21 cellular contexts compared by ENCODE assay signal in the genomic region with DNA sequence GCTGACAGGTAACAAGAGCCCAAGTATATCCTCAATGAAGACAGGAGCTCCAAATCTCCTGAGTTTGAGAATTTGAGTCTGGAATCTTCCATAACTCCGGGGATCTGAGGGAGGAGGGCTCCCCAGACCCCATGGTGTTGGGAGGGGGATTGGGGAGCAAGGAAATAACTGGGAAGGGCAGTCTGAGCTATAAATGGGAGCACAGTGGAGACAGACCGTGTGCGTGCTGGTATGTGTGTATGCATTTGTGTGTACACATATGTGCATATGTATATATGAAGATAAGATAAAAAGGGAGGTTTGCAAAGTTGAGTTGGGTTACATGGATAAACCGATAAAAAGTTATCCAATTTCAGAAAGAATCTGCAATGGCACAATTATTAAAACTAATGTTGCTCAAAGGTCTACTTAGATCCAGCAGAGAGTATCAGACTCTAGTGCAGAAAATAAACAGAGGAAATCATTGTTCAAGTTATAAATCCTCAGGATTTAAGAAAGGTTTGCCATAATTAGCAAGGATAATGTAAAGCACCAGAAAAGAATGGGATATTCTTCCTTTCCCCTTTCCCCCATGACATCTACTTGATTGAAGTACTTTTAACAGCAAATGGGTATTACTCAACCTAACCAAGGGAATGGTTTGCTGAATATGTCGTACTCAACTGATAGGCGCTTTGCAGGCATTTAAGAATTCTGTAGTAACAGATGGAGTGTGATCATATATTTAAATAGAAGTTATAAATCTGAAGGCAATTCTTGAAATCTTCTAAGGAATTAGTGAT. TPM values are rescaled to one million over a fixed set of nuclear protein-coding genes. Genes with fewer than 3 reads are reported as not detected.
DNase-seq lines count a peak whose midpoint lies in the region; ATAC-seq and TF ChIP-seq lines count a peak whose summit lies in the region.
"Had no signal": no experiment of that assay in that cellular context is flagged by ENCODE, and none has a peak within 500 bp of the region (broad histone marks: within the 10 kb centered on the region; RNA-seq: fewer than 3 reads in every experiment).

No MANE protein-coding gene starts in this region.

- H3K36me3 ChIP-seq in heart right ventricle (no peaks in the 10 kb centered on the region), ectodermal cell (ENCODE audit: control insufficient read depth, insufficient read depth, low read length) (no peaks in the 10 kb centered on the region), muscle layer of duodenum (ENCODE audit: control insufficient read depth in 1 of 2, insufficient read depth in 2 of 2, low read length in 2 of 2) (no peaks in the 10 kb centered on the region), psoas muscle (ENCODE audit: insufficient read depth in 1 of 2, low read depth in 1 of 2) (no peaks in the 10 kb centered on the region)
- H3K36me3 ChIP-seq: neutrophil had no signal

- peaks cover 26% of the 10 kb centered on the region for H3K4me1 Mint-ChIP-seq in type B pancreatic cell (ENCODE audit: unreplicated experiment)
- peaks cover 4% of the 10 kb centered on the region for H3K4me1 Mint-ChIP-seq in activated naive CD4-positive, alpha-beta T cell treated with anti-CD3 and anti-CD28 coated beads, Interleukin-2, amount 10 ng/mL, durations not matched to agents 7 days and 5 days

- peak overlapping the region; percentile 59 for H3K27ac Mint-ChIP-seq in type B pancreatic cell
- H3K27ac Mint-ChIP-seq in activated naive CD4-positive, alpha-beta T cell treated with anti-CD3 and anti-CD28 coated beads, Interleukin-2, amount 10 ng/mL, durations not matched to agents 7 days and 5 days: no peak overlapping the region
- H3K27ac Mint-ChIP-seq: CD8-positive, alpha-beta T cell had no signal

- H3K27me3 ChIP-seq in heart right ventricle: peaks cover 0 to 57% (median 0%) of the 10 kb centered on the region in 7 donors
- H3K27me3 ChIP-seq in ectodermal cell (ENCODE audit: control insufficient read depth, insufficient read depth, low read length, poor library complexity, severe bottlenecking): peaks cover 30% of the 10 kb centered on the region
- H3K27me3 ChIP-seq in muscle layer of duodenum (ENCODE audit: low read depth, low read length): no peaks in the 10 kb centered on the region
- peaks cover 0 to 46% (median 3%) of the 10 kb centered on the region in 3 donors for H3K27me3 ChIP-seq in psoas muscle (ENCODE audit: insufficient read depth in 3 of 3, low read length in 2 of 3)

- CTCF ChIA-PET in activated naive CD4-positive, alpha-beta T cell treated with anti-CD3 and anti-CD28 coated beads, Interleukin-2, amount 10 ng/mL, durations not matched to agents 7 days and 5 days (lab: Charles Lee): no interaction called here

- H3K9me3 Mint-ChIP-seq in type B pancreatic cell: peaks cover 4% of the 10 kb centered on the region
- H3K9me3 Mint-ChIP-seq in activated naive CD4-positive, alpha-beta T cell treated with anti-CD3 and anti-CD28 coated beads, Interleukin-2, amount 10 ng/mL, durations not matched to agents 7 days and 5 days: no peaks in the 10 kb centered on the region
- H3K9me3 Mint-ChIP-seq: CD8-positive, alpha-beta T cell had no signal

- ATAC-seq in heart right ventricle (no peak), psoas muscle (no peak)
- ATAC-seq: A549; CD8-positive, alpha-beta T cell; K562 had no signal

- no peaks in the 10 kb centered on the region for H3K9me3 ChIP-seq in heart right ventricle
- H3K9me3 ChIP-seq in ectodermal cell (ENCODE audit: control insufficient read depth, low read length): no peaks in the 10 kb centered on the region
- H3K9me3 ChIP-seq in muscle layer of duodenum (ENCODE audit: control insufficient read depth in 1 of 2, low read length in 2 of 2): no peaks in the 10 kb centered on the region
- no peaks in the 10 kb centered on the region for H3K9me3 ChIP-seq in psoas muscle
- H3K9me3 ChIP-seq: A549, neutrophil had no signal

- H3K4me3 Mint-ChIP-seq in type B pancreatic cell: peak overlapping the region; percentile 87
- H3K4me3 Mint-ChIP-seq in activated naive CD4-positive, alpha-beta T cell treated with anti-CD3 and anti-CD28 coated beads, Interleukin-2, amount 10 ng/mL, durations not matched to agents 7 days and 5 days: no peak overlapping the region
- H3K4me3 Mint-ChIP-seq: CD8-positive, alpha-beta T cell had no signal

- peak overlapping the region in 2 of 10 donors; percentile 61 to 81 for H3K27ac ChIP-seq in heart right ventricle
- no peak overlapping the region for H3K27ac ChIP-seq in ectodermal cell (ENCODE audit: insufficient read depth, low read depth, low read length, poor library complexity, severe bottlenecking)
- H3K27ac ChIP-seq in muscle layer of duodenum (ENCODE audit: low read length): no peak overlapping the region
- H3K27ac ChIP-seq in psoas muscle: no peak overlapping the region
- H3K27ac ChIP-seq: A549, neutrophil, PC-9 had no signal

- H3K4me3 ChIP-seq in heart right ventricle (peak overlapping the region in 8 of 10 donors; percentile 53 to 79 (median 68)), ectodermal cell (ENCODE audit: insufficient read depth, low read depth, low read length) (peak overlapping the region; percentile 76), muscle layer of duodenum (ENCODE audit: low read depth in 1 of 2, low read length in 2 of 2) (peak overlapping the region; percentile 64 to 73), psoas muscle (no peak overlapping the region)
- H3K4me3 ChIP-seq: A549, K562, PC-9 had no signal

- no peaks in the 10 kb centered on the region for H3K27me3 Mint-ChIP-seq in type B pancreatic cell
- peaks cover 44% of the 10 kb centered on the region for H3K27me3 Mint-ChIP-seq in activated naive CD4-positive, alpha-beta T cell treated with anti-CD3 and anti-CD28 coated beads, Interleukin-2, amount 10 ng/mL, durations not matched to agents 7 days and 5 days

- H3K4me1 ChIP-seq in heart right ventricle (peaks cover 0 to 31% (median 21%) of the 10 kb centered on the region in 9 donors), ectodermal cell (ENCODE audit: control insufficient read depth, insufficient read depth, low read length) (peaks cover 7% of the 10 kb centered on the region), muscle layer of duodenum (ENCODE audit: control insufficient read depth in 1 of 2, insufficient read depth in 2 of 2, low read length in 2 of 2) (peaks cover 0 to 3% of the 10 kb centered on the region in 2 donors), psoas muscle (peaks cover 12% of the 10 kb centered on the region)

- TF ChIP-seq CTCF in heart right ventricle (IDR thresholded peaks at IDR 0.05) (no peak), type B pancreatic cell (conservative IDR thresholded peaks at IDR 0.05) (no peak), psoas muscle (IDR thresholded peaks at IDR 0.05) (no peak)

- DNase-seq in heart right ventricle (no peak), cardiac septum (ENCODE audit: low spot score) (no peak), type B pancreatic cell (ENCODE audit: extremely low spot score, unreplicated experiment) (no peak), psoas muscle (no peak), NCI-H524 treated with DMSO at 0.1 percent for 48 hours (lab: John Stamatoyannopoulos, UW) (no peak)
- DNase-seq in activated naive CD4-positive, alpha-beta T cell treated with anti-CD3 and anti-CD28 coated beads, Interleukin-2, amount 10 ng/mL, durations not matched to agents 7 days and 5 days: no peak
- DNase-seq: activated CD4-positive, CD25-positive, alpha-beta regulatory T cell treated with anti-CD3 and anti-CD28 coated beads, Interleukin-2, amount 50 U/mL, for 72 hours; amniotic stem cell; CD8-positive, alpha-beta T cell; mesenchymal stem cell; NCI-H526 treated with DMSO at 0.1 percent for 48 hours; PC-9; stimulated activated CD4-positive, alpha-beta T cell treated with anti-CD3 and anti-CD28 coated beads, Interleukin-4, amount 100 ng/mL, for 4 hours; trophoblast cell had no signal

- intact Hi-C loops in heart right ventricle (cut with DNase I): loop anchor here in 1 of 10 donors (10.0 kb wide), 2 partner anchors 58 to 442 kb away; no protein-coding TSS in a partner anchor
- intact Hi-C loops in cardiac septum (cut with DNase I): no loop called here
- intact Hi-C loops in psoas muscle (cut with DNase I): no loop called here

- WGBS in heart right ventricle, 2 donors: 89 to 92% methylated on average over 6 of the region's 6 CpGs
- 92 to 95% methylated on average over 6 of the region's 6 CpGs for WGBS in ectodermal cell, 2 experiments
- 91 to 95% (median 92%) methylated on average over 6 of the region's 6 CpGs for WGBS in psoas muscle, 3 donors

- H3K36me3 Mint-ChIP-seq in type B pancreatic cell: peaks cover 22% of the 10 kb centered on the region
- H3K36me3 Mint-ChIP-seq in activated naive CD4-positive, alpha-beta T cell treated with anti-CD3 and anti-CD28 coated beads, Interleukin-2, amount 10 ng/mL, durations not matched to agents 7 days and 5 days: no peaks in the 10 kb centered on the region
- H3K36me3 Mint-ChIP-seq: CD8-positive, alpha-beta T cell had no signal

RNA-seq across cellular contexts. Expression of gene APCDD1, which starts 2.5 kb away (rescaled TPM):
- total RNA-seq in heart right ventricle: 10 to 100 TPM; 10.2 to 36.4 (median 17.6) TPM
- 10 to 100 TPM; 17.9 to 40.4 TPM for polyA plus RNA-seq in heart right ventricle
- total RNA-seq in cardiac septum: 9.9 TPM
- 107 TPM for polyA plus RNA-seq in ectodermal cell (2013, experiment 1 of 4)
- polyA plus RNA-seq in ectodermal cell (2013, experiment 2 of 4): 111 TPM
- polyA plus RNA-seq in ectodermal cell (2013, experiment 3 of 4): 87.7 TPM
- polyA plus RNA-seq in ectodermal cell (2013, experiment 4 of 4): 101 TPM
- total RNA-seq in type B pancreatic cell (ENCODE audit: low replicate concordance): 110 and 139 TPM in 2 replicates
- total RNA-seq in psoas muscle: 10 to 100 TPM in 2 of 4 donors, 1 to 10 TPM in 2; 1.4 to 47.0 (median 9.3) TPM
- 1 to 10 TPM; 2.9 to 6.3 (median 6.2) TPM for polyA plus RNA-seq in psoas muscle
- total RNA-seq: activated CD8-positive, alpha-beta memory T cell treated with anti-CD3 and anti-CD28 coated beads for 36 hours; CD8-positive, alpha-beta T cell; PC-9; SK-MEL-5 had no signal
- polyA plus RNA-seq: A549, K562 had no signal
